Comparison of ENCODE assay signal across 26 cellular contexts in the genomic region with DNA sequence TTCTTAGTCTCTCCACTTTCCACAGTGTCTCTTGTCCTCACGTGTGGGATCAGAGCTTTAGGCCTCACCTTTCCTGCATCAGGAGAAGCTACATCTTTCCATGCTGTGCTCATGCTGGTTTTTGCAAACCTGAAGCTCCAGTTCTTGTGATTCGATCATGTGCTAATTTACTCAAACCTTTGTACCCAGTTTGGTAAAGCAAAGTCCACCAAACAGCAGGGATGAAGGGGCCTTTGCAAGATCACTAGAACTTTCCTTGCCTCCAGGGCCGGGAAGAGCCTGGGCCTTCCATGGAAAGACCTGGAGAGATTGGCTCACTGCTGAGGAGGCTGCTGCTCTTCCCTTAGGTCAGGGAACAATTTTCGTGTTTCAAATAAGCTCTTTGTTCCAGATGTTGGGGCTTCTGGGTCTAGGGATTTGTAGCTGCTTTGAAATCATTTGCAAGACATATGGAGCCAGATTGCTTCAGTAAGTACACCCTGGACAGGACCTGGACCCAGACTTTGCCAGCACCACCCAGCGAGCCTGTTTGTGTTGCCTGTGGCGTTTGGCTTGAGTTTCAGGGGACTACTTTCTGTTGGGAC. TPM values are rescaled to one million over a fixed set of nuclear protein-coding genes. Genes with fewer than 3 reads are reported as not detected.
"Had no signal": no experiment of that assay in that cellular context is flagged by ENCODE, and none has a peak within 500 bp of the region (broad histone marks: within the 10 kb centered on the region; RNA-seq: fewer than 3 reads in every experiment).

No MANE protein-coding gene starts in this region.

- H3K36me3 Mint-ChIP-seq: activated naive CD4-positive, alpha-beta T cell treated with anti-CD3 and anti-CD28 coated beads, Interleukin-2, amount 10 ng/mL, durations not matched to agents 7 days and 5 days; activated naive CD8-positive, alpha-beta T cell treated with anti-CD3 and anti-CD28 coated beads for 36 hours had no signal

- H3K27ac Mint-ChIP-seq: activated CD8-positive, alpha-beta T cell treated with anti-CD3 and anti-CD28 coated beads for 36 hours; activated naive CD4-positive, alpha-beta T cell treated with anti-CD3 and anti-CD28 coated beads, Interleukin-2, amount 10 ng/mL, durations not matched to agents 7 days and 5 days; activated naive CD8-positive, alpha-beta T cell treated with anti-CD3 and anti-CD28 coated beads for 36 hours; activated T-cell treated with anti-CD3 and anti-CD28 coated beads, Interleukin-2, amount 50 U/mL, for 72 hours; activated T-helper 2 cell treated with anti-CD3 and anti-CD28 coated beads, Interferon-gamma antibody, Interleukin-2, Interleukin-4, amounts not matched to agents 10 μg/mL and 5 μg/mL and 100 μg/mL, durations not matched to agents 14 hours and 24 hours and 36 hours; T-helper 1 cell treated with Interleukin-12 subunit alpha and Interleukin-12 subunit beta and Interleukin-4 antibody, amounts not matched to agents 30 μg/mL and 1 μg/mL, for 36 hours had no signal

- H3K4me1 Mint-ChIP-seq: activated naive CD4-positive, alpha-beta T cell treated with anti-CD3 and anti-CD28 coated beads, Interleukin-2, amount 10 ng/mL, durations not matched to agents 7 days and 5 days; activated naive CD8-positive, alpha-beta T cell treated with anti-CD3 and anti-CD28 coated beads for 36 hours had no signal

- H3K4me3 ChIP-seq: cardiac muscle cell, SJSA1 had no signal

- H3K27ac ChIP-seq: brain microvascular endothelial cell, cardiac muscle cell had no signal

- H3K9me3 ChIP-seq: SJSA1 had no signal

- H3K36me3 ChIP-seq: brain microvascular endothelial cell, cardiac muscle cell, SJSA1 had no signal

- H3K27me3 ChIP-seq: brain microvascular endothelial cell, cardiac muscle cell, SJSA1 had no signal

- H3K4me3 Mint-ChIP-seq: activated CD8-positive, alpha-beta T cell treated with anti-CD3 and anti-CD28 coated beads for 36 hours; activated naive CD4-positive, alpha-beta T cell treated with anti-CD3 and anti-CD28 coated beads, Interleukin-2, amount 10 ng/mL, durations not matched to agents 7 days and 5 days; activated naive CD8-positive, alpha-beta T cell treated with anti-CD3 and anti-CD28 coated beads for 36 hours; activated T-cell treated with anti-CD3 and anti-CD28 coated beads, Interleukin-2, amount 50 U/mL, for 72 hours; T-helper 1 cell treated with Interleukin-12 subunit alpha and Interleukin-12 subunit beta and Interleukin-4 antibody, amounts not matched to agents 30 μg/mL and 1 μg/mL, for 36 hours had no signal

- ATAC-seq: activated CD4-positive, CD25-positive, alpha-beta regulatory T cell treated with anti-CD3 and anti-CD28 coated beads, Interleukin-2, amount 50 U/mL, for 24 hours; activated CD8-positive, alpha-beta T cell treated with anti-CD3 and anti-CD28 coated beads for 36 hours; activated T-cell treated with anti-CD3 and anti-CD28 coated beads, Interleukin-2, amount 50 U/mL, for 72 hours; SK-N-SH treated with all-trans-retinoic acid at 6 μM for 48 hours had no signal

- DNase-seq: activated CD4-positive, alpha-beta T cell treated with anti-CD3 and anti-CD28 coated beads for 4 hours; activated CD8-positive, alpha-beta memory T cell treated with anti-CD3 and anti-CD28 coated beads, Interleukin-2, amount 50 U/mL, for 4 hours; activated CD8-positive, alpha-beta T cell treated with anti-CD3 and anti-CD28 coated beads for 36 hours; activated gamma-delta T cell treated with Interleukin-2 at 50 U/mL for 16 hours; activated naive CD4-positive, alpha-beta T cell treated with anti-CD3 and anti-CD28 coated beads, Interleukin-2, amount 10 ng/mL, durations not matched to agents 7 days and 5 days; activated naive CD8-positive, alpha-beta T cell treated with anti-CD3 and anti-CD28 coated beads for 36 hours; activated T-cell treated with anti-CD3 and anti-CD28 coated beads, Interleukin-2, amount 50 U/mL, for 72 hours; brain microvascular endothelial cell; Kasumi-1; NCI-H1048; NCI-H146; NCI-H187 treated with DMSO at 0.1 percent for 48 hours; NCI-H2171 treated with DMSO at 0.1 percent for 48 hours; NCI-H226; NCI-H526 treated with DMSO at 0.1 percent for 48 hours; NCI-H82; OCI-M1; SHP77 had no signal

- H3K27me3 Mint-ChIP-seq: activated CD8-positive, alpha-beta T cell treated with anti-CD3 and anti-CD28 coated beads for 36 hours had no signal

RNA-seq across cellular contexts. Expression of gene SPATA31E1, which starts 18.7 kb away (rescaled TPM):
- total RNA-seq: activated CD8-positive, alpha-beta T cell treated with anti-CD3 and anti-CD28 coated beads for 36 hours; activated naive CD8-positive, alpha-beta T cell treated with anti-CD3 and anti-CD28 coated beads for 36 hours; activated T-cell treated with anti-CD3 and anti-CD28 coated beads, Interleukin-2, amount 50 U/mL, for 72 hours; activated T-helper 2 cell treated with anti-CD3 and anti-CD28 coated beads, Interferon-gamma antibody, Interleukin-2, Interleukin-4, amounts not matched to agents 10 μg/mL and 5 μg/mL and 100 μg/mL, durations not matched to agents 14 hours and 24 hours and 36 hours; cardiac muscle cell; NCI-H460 had no signal
- polyA plus RNA-seq: adipose tissue, cardiac muscle cell had no signal

RNA-seq across cellular contexts. Expression of gene SPATA31C1, which starts 53.8 kb away (rescaled TPM):
- total RNA-seq: activated CD8-positive, alpha-beta T cell treated with anti-CD3 and anti-CD28 coated beads for 36 hours; activated naive CD8-positive, alpha-beta T cell treated with anti-CD3 and anti-CD28 coated beads for 36 hours; activated T-cell treated with anti-CD3 and anti-CD28 coated beads, Interleukin-2, amount 50 U/mL, for 72 hours; activated T-helper 2 cell treated with anti-CD3 and anti-CD28 coated beads, Interferon-gamma antibody, Interleukin-2, Interleukin-4, amounts not matched to agents 10 μg/mL and 5 μg/mL and 100 μg/mL, durations not matched to agents 14 hours and 24 hours and 36 hours; cardiac muscle cell; NCI-H460; SJSA1 had no signal
- polyA plus RNA-seq: adipose tissue, cardiac muscle cell had no signal
